ENCODE assay signal across 32 cellular contexts in the genomic region with DNA sequence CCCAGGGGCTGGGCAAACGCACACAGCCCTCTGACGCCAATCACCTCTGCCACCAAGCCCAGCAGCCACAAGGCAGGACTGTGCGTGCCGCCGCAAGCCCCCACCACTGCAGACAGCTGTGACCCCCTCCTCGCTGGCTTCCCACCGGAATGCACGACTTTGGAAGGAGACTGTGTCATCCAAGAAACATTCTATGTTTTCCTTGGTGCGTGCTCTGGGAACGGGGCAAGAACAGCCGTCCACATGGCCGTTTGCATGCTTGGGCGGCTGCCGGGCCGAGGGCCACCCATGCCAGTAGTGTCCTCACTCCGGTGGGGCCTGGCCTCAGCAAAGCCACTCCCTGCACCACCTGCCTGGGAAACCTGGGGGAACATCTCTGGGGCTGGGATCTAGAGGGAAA. TPM values are rescaled to one million over a fixed set of nuclear protein-coding genes. Genes with fewer than 3 reads are reported as not detected.
DNase-seq lines count a peak whose midpoint lies in the region; ATAC-seq and TF ChIP-seq lines count a peak whose summit lies in the region.
"Had no signal": no experiment of that assay in that cellular context is flagged by ENCODE, and none has a peak within 500 bp of the region (broad histone marks: within the 10 kb centered on the region; RNA-seq: fewer than 3 reads in every experiment).

No MANE protein-coding gene starts in this region.

- no peak overlapping the region for H2BK12ac ChIP-seq in neuronal stem cell (ENCODE audit: low read length)

- H3K27ac ChIP-seq in HCT116 (ENCODE audit: low read depth, low read length) (no peak overlapping the region), neuronal stem cell (replicated peaks; ENCODE audit: low read length) (no peak overlapping the region), aorta (ENCODE audit: low read depth in 1 of 2, low read length in 2 of 2) (peak overlapping the region; percentile 77 to 95)
- H3K27ac ChIP-seq: adrenal gland, breast epithelium, sigmoid colon, upper lobe of right lung had no signal

- no peaks in the 10 kb centered on the region for H3K27me3 ChIP-seq in HCT116 (ENCODE audit: insufficient read depth, low read length)
- H3K27me3 ChIP-seq in neuronal stem cell (ENCODE audit: control insufficient read depth in 3 of 3, insufficient read depth in 3 of 3, low read depth in 1 of 3, low read length in 3 of 3), result peaks cover 0 to 15% (median 0%) of the 10 kb centered on the region in 3 experiments
- H3K27me3 ChIP-seq in aorta (ENCODE audit: control insufficient read depth in 1 of 2, insufficient read depth in 2 of 2, low read length in 1 of 2), result no peaks in the 10 kb centered on the region
- H3K27me3 ChIP-seq: adrenal gland, breast epithelium, sigmoid colon, upper lobe of right lung had no signal

- TF ChIP-seq RAD21 in HCT116 (IDR thresholded peaks at IDR 0.05; ENCODE audit: low read depth), result no peak

- TF ChIP-seq CTCF in HCT116 (IDR thresholded peaks at IDR 0.05 in 2 of 3, conservative IDR thresholded peaks at IDR 0.05 in 1 of 3; ENCODE audit: borderline replicate concordance in 1 of 3, insufficient read depth in 1 of 3, low read depth in 2 of 3, low read length in 2 of 3), result no peak
- TF ChIP-seq CTCF in omental fat pad (IDR thresholded peaks at IDR 0.05), result no peak

- no peak overlapping the region for H4K91ac ChIP-seq in neuronal stem cell (ENCODE audit: low read depth, low read length, poor library complexity)

- H3K18ac ChIP-seq in neuronal stem cell (ENCODE audit: low read length), result peak overlapping the region; percentile 39

- no peak overlapping the region for H2BK15ac ChIP-seq in neuronal stem cell (ENCODE audit: low read length)

- H2BK5ac ChIP-seq in neuronal stem cell (ENCODE audit: low read length), result no peak overlapping the region

- CTCF ChIA-PET in HCT116 (lab: Charles Lee), result no interaction called here

- no peak for ATAC-seq in HCT116
- ATAC-seq in aorta (ENCODE audit: low FRiP score), result peak; percentile 51
- ATAC-seq in omental fat pad (ENCODE audit: low FRiP score), result no peak
- no peak for ATAC-seq in SK-N-SH treated with all-trans-retinoic acid at 6 μM for 48 hours
- ATAC-seq: GM23338; left colon; stimulated activated naive B cell treated with anti-CD40 and anti-IgM and Interleukin-4, amounts not matched to agents 10 μg/mL and 1 μg/mL and 100 μg/mL, for 72 hours; upper lobe of right lung had no signal

- TF ChIP-seq POLR2A in HCT116 (IDR thresholded peaks at IDR 0.05; ENCODE audit: borderline replicate concordance, extremely low read depth, insufficient read depth, insufficient read length), result no peak

- no peak overlapping the region for H3K4me3 ChIP-seq in HCT116 (replicated peaks in 1 of 2; ENCODE audit: low read depth in 1 of 2, low read length in 2 of 2)
- no peak overlapping the region for H3K4me3 ChIP-seq in neuronal stem cell (ENCODE audit: low read length in 2 of 2)
- H3K4me3 ChIP-seq in aorta (ENCODE audit: low read length in 2 of 2), result no peak overlapping the region
- H3K4me3 ChIP-seq: adrenal gland, breast epithelium, GM23338, sigmoid colon, upper lobe of right lung had no signal

- H3K36me3 ChIP-seq in HCT116 (ENCODE audit: control insufficient read depth in 1 of 2, insufficient read depth in 2 of 2, low read length in 2 of 2), result no peaks in the 10 kb centered on the region
- no peaks in the 10 kb centered on the region for H3K36me3 ChIP-seq in neuronal stem cell (replicated peaks in 1 of 2; ENCODE audit: control insufficient read depth in 2 of 2, insufficient read depth in 2 of 2, low read length in 2 of 2)
- H3K36me3 ChIP-seq in aorta (ENCODE audit: control insufficient read depth in 1 of 2, insufficient read depth in 2 of 2, low read length in 1 of 2), result no peaks in the 10 kb centered on the region
- H3K36me3 ChIP-seq: adrenal gland, breast epithelium, sigmoid colon, upper lobe of right lung had no signal

- no peak for DNase-seq in HCT116 (ENCODE audit: low read depth, low spot score)
- peak; percentile 80 for DNase-seq in astrocyte of the hippocampus (ENCODE audit: low read depth, low spot score)
- DNase-seq in neuronal stem cell (ENCODE audit: low spot score), result no peak
- peak; percentile 82 to 90 for DNase-seq in aorta
- no peak for DNase-seq in retina
- DNase-seq in omental fat pad (ENCODE audit: low spot score), result no peak
- DNase-seq: activated CD4-positive, alpha-beta memory T cell treated with anti-CD3 and anti-CD28 coated beads, Interleukin-2, amount 10 ng/mL, durations not matched to agents 7 days and 5 days; activated CD4-positive, alpha-beta T cell treated with anti-CD3 and anti-CD28 coated beads for 1 hour; activated CD8-positive, alpha-beta memory T cell treated with anti-CD3 and anti-CD28 coated beads, Interleukin-2, amount 50 U/mL, for 48 hours; activated naive CD4-positive, alpha-beta T cell treated with anti-CD3 and anti-CD28 coated beads, Interleukin-2, amount 10 ng/mL, durations not matched to agents 7 days and 5 days; adrenal gland; CD4-positive, CD25-positive, alpha-beta regulatory T cell; effector CD4-positive, alpha-beta T cell; left colon; NCI-H1092 treated with DMSO at 0.1 percent for 48 hours; NCI-H187; NCI-H446 treated with DMSO at 0.1 percent for 48 hours; NCI-H82; posterior cingulate gyrus; RPMI8226; sigmoid colon; stimulated activated naive B cell treated with anti-CD40 and anti-IgM and Interleukin-4, amounts not matched to agents 10 μg/mL and 1 μg/mL and 100 μg/mL, for 72 hours; substantia nigra; upper lobe of right lung had no signal

- no CpG with 5 or more reads among the region's 16 CpGs for WGBS in neuronal stem cell (ENCODE audit: extremely low coverage in 2 of 2, insufficient read length in 2 of 2, insufficient replicate concordance in 1 of 2), 2 donors
- WGBS in aorta, 2 donors, result 5% methylated on average over 16 of the region's 16 CpGs

- no peak overlapping the region for H2BK120ac ChIP-seq in neuronal stem cell (ENCODE audit: low read depth, low read length)

- H3K4ac ChIP-seq in neuronal stem cell (ENCODE audit: low read length), result no peak overlapping the region

- H2AFZ ChIP-seq in HCT116 (ENCODE audit: low read depth, low read length, poor library complexity, severe bottlenecking) (no peak overlapping the region), neuronal stem cell (ENCODE audit: low read length) (no peak overlapping the region)
- H2AFZ ChIP-seq: GM23338 had no signal

- H2AK5ac ChIP-seq in neuronal stem cell (ENCODE audit: low read depth, low read length), result peak overlapping the region; percentile 19

- H3K9ac ChIP-seq in HCT116 (ENCODE audit: low read length) (no peak overlapping the region), neuronal stem cell (ENCODE audit: low read depth, low read length, poor library complexity) (no peak overlapping the region)

- intact Hi-C loops in HCT116 (cut with micrococcal nuclease), result no loop called here
- intact Hi-C loops in aorta (cut with DNase I), result loop anchor here in 1 of 2 donors (5.0 kb wide), 1 partner anchor 118 kb away; no protein-coding TSS in a partner anchor

- H4K8ac ChIP-seq in neuronal stem cell (ENCODE audit: low read depth, low read length), result no peak overlapping the region

- no peaks in the 10 kb centered on the region for H4K20me1 ChIP-seq in HCT116 (ENCODE audit: insufficient read depth)

- H3K4me2 ChIP-seq in HCT116 (ENCODE audit: low read length), result no peak overlapping the region
- H3K4me2 ChIP-seq in neuronal stem cell (ENCODE audit: insufficient read depth, low read length, poor library complexity, severe bottlenecking), result no peak overlapping the region
- H3K4me2 ChIP-seq: GM23338 had no signal

- no peaks in the 10 kb centered on the region for H3K79me2 ChIP-seq in HCT116 (ENCODE audit: insufficient read depth, low read length)

- no TSS peak for BruUV-seq in HCT116 (replicated peaks; lab: Mats Ljungman, UMichigan)

- H3K4me1 ChIP-seq in HCT116 (ENCODE audit: control insufficient read depth in 1 of 2, insufficient read depth in 2 of 2, low read length in 2 of 2) (peaks cover 3 to 11% of the 10 kb centered on the region in 2 experiments; a peak in 3 of 4 replicates), neuronal stem cell (ENCODE audit: control insufficient read depth in 2 of 2, insufficient read depth in 1 of 2, low read depth in 1 of 2, low read length in 2 of 2) (peaks cover 0 to 8% of the 10 kb centered on the region in 2 donors), aorta (ENCODE audit: control insufficient read depth in 1 of 2, insufficient read depth in 2 of 2, low read length in 2 of 2) (peaks cover 2 to 4% of the 10 kb centered on the region in 2 donors)
- H3K4me1 ChIP-seq: adrenal gland, breast epithelium had no signal

- RAD21 ChIA-PET in HCT116 (lab: Charles Lee; ENCODE audit: low non-redundant PET in 1 of 2, low total read pairs in 2 of 2, uncharacterized antibody in 2 of 2, unreplicated experiment in 2 of 2), result no interaction called here

- H3K79me1 ChIP-seq in neuronal stem cell (ENCODE audit: low read depth, low read length), result no peaks in the 10 kb centered on the region

- no peaks in the 10 kb centered on the region for H3K9me3 ChIP-seq in HCT116 (ENCODE audit: control insufficient read depth in 1 of 2, insufficient read depth in 1 of 2, low read depth in 1 of 2, low read length in 2 of 2)
- no peaks in the 10 kb centered on the region for H3K9me3 ChIP-seq in neuronal stem cell (replicated peaks in 1 of 2; ENCODE audit: control insufficient read depth in 2 of 2, insufficient read depth in 1 of 2, low read depth in 1 of 2, low read length in 2 of 2)
- no peaks in the 10 kb centered on the region for H3K9me3 ChIP-seq in aorta (ENCODE audit: control insufficient read depth, low read length)
- H3K9me3 ChIP-seq: adrenal gland, breast epithelium, sigmoid colon, upper lobe of right lung had no signal

- POLR2A ChIA-PET in HCT116 (lab: Charles Lee), result no interaction called here

- no peak overlapping the region for H3K23ac ChIP-seq in neuronal stem cell (ENCODE audit: low read depth, low read length, poor library complexity)

- no peaks in the 10 kb centered on the region for H3K9me2 ChIP-seq in HCT116 (ENCODE audit: insufficient read depth)

- H3K14ac ChIP-seq in neuronal stem cell (ENCODE audit: low read length), result peak overlapping the region; percentile 78

TF ChIP-seq in HCT116, 20 proteins besides CTCF, POLR2A, EP300 and RAD21:
- TF ChIP-seq ELF1 (IDR thresholded peaks at IDR 0.05; ENCODE audit: borderline replicate concordance, low read depth) (no peak), POLR2AphosphoS5 (IDR thresholded peaks at IDR 0.05; ENCODE audit: low read depth, low read length) (peak; percentile 10; the same call in 1 of the 2 replicates)

TF ChIP-seq in SK-N-SH treated with all-trans-retinoic acid at 6 μM for 48 hours, 23 proteins besides CTCF, POLR2A, EP300 and RAD21 (continues in another document):
- no peak for TF ChIP-seq ZFP3 (CRISPR knock-in tag; IDR thresholded peaks at IDR 0.05)
- TF ChIP-seq ZNF70 (CRISPR knock-in tag; IDR thresholded peaks at IDR 0.05), result no peak
- no peak for TF ChIP-seq ESRRG (CRISPR knock-in tag; IDR thresholded peaks at IDR 0.05)
- no peak for TF ChIP-seq TCF4 (CRISPR knock-in tag; IDR thresholded peaks at IDR 0.05; ENCODE audit: borderline replicate concordance)
- no peak for TF ChIP-seq ZFP30 (CRISPR knock-in tag; IDR thresholded peaks at IDR 0.05)

RNA-seq across cellular contexts. Expression of a gene that starts 17.6 kb away (rescaled TPM):
- total RNA-seq in HCT116 (2021; ENCODE audit: unreplicated experiment) (0.17 TPM), aorta (100 to 1,000 TPM; 556 to 836 TPM), omental fat pad (100 to 1,000 TPM in 2 of 4 donors, 10 to 100 TPM in 2; 61.2 to 133 (median 83.8) TPM)
- polyA plus RNA-seq in HCT116 (2012), result 0.07 and 0.09 TPM in 2 replicates
- polyA plus RNA-seq in neuronal stem cell (2013, experiment 1 of 2), result 2.9 TPM
- polyA plus RNA-seq in neuronal stem cell (2013, experiment 2 of 2), result 3.1 TPM
- polyA plus RNA-seq in aorta, result 1,000 to 10,000 TPM in 1 of 2 donors, 100 to 1,000 TPM in 1; 262 to 1,097 TPM
- total RNA-seq: activated CD4-positive, alpha-beta memory T cell treated with anti-CD3 and anti-CD28 coated beads, Interleukin-2, amount 10 ng/mL, durations not matched to agents 7 days and 5 days; activated T-helper 1 cell treated with anti-CD3 and anti-CD28 coated beads, Interleukin-12 subunit alpha, Interleukin-12 subunit beta, Interleukin-2, Interleukin-4 antibody, amounts not matched to agents 30 ng/mL and 10 ng/mL and 1 ng/mL, durations not matched to agents 14 hours and 24 hours and 36 hours; HT1080; OCI-LY7; SK-MEL-5; T-helper 1 cell treated with Interleukin-12 subunit alpha and Interleukin-12 subunit beta and Interleukin-4 antibody, amounts not matched to agents 30 ng/mL and 1 ng/mL, for 36 hours had no signal
- polyA plus RNA-seq: CD4-positive, CD25-positive, alpha-beta regulatory T cell had no signal

Comparison
In these comparisons a context has a peak if more than half of its experiments do, and no peak if none do; other contexts are left out.
1. DNase-seq: peak in astrocyte of the hippocampus (single experiment) and aorta (2 of 2); none in HCT116 (single experiment), neuronal stem cell (single experiment), retina (single experiment) and omental fat pad (single experiment).
2. H3K27ac ChIP-seq: peak in aorta (2 of 2); none in HCT116 (single experiment) and neuronal stem cell (single experiment).
3. RNA of a gene that starts 17.6 kb away (total RNA-seq): 556 to 836 TPM in aorta and 61.2 to 133 TPM in omental fat pad; 0.17 TPM in HCT116 (single experiment); every median in the first group is over 10 times any median in the second.